In genomic region chr7:46943996-46944395, GRCh38 we compare ENCODE assay signal across 15 cellular contexts.
A peak's percentile ranks its signal among the peaks of the same experiment; 100 is the strongest.
DNase-seq lines count a peak whose midpoint lies in the region; ATAC-seq and TF ChIP-seq lines count a peak whose summit lies in the region.
"Had no signal": no experiment of that assay in that cellular context is flagged by ENCODE, and none has a peak within 500 bp of the region (broad histone marks: within the 10 kb centered on the region; RNA-seq: fewer than 3 reads in every experiment).

No MANE protein-coding gene starts in this region.

- intact Hi-C loops in left ventricle myocardium superior (cut with micrococcal nuclease) = no loop called here

- no peaks in the 10 kb centered on the region for H4K20me1 ChIP-seq in osteoblast (ENCODE audit: insufficient read depth, low read length)

- H2AFZ ChIP-seq in osteoblast (ENCODE audit: low read length) = peak overlapping the region; percentile 79

- H3K4me3 ChIP-seq in osteoblast (ENCODE audit: insufficient read depth, low read length) = no peak overlapping the region
- H3K4me3 ChIP-seq: A549, HAP-1 had no signal

- in situ Hi-C loops in G401 (cut with HindIII; ENCODE audit: low sequenced_read_pairs) = no loop called here

- no peak overlapping the region for H3K27ac ChIP-seq in osteoblast (ENCODE audit: low read depth, low read length)
- H3K27ac ChIP-seq: A549, C4-2B had no signal

- H3K36me3 ChIP-seq in osteoblast (ENCODE audit: insufficient read depth, low read length) = no peaks in the 10 kb centered on the region
- H3K36me3 ChIP-seq: BE2C, HAP-1 had no signal

- H3K4me1 ChIP-seq in osteoblast (ENCODE audit: insufficient read depth, low read length) = peaks cover 13% of the 10 kb centered on the region
- H3K4me1 ChIP-seq: HAP-1 had no signal

- H3K79me2 ChIP-seq in osteoblast (ENCODE audit: insufficient read depth, low read length) = no peaks in the 10 kb centered on the region

- no peak overlapping the region for H3K4me2 ChIP-seq in osteoblast (ENCODE audit: insufficient read depth, low read length)
- H3K4me2 ChIP-seq: A549 had no signal

- peak; percentile 88 for ATAC-seq in left ventricle myocardium superior
- no peak for ATAC-seq in GM18861 (IDR thresholded peaks at IDR 0.05; ENCODE audit: unreplicated experiment)
- ATAC-seq in left lobe of liver = no peak
- ATAC-seq: A549 had no signal

- H3K27me3 ChIP-seq in osteoblast (ENCODE audit: insufficient read depth, low read length) = no peaks in the 10 kb centered on the region
- H3K27me3 ChIP-seq: BE2C had no signal

- no peak for TF ChIP-seq CTCF in osteoblast (IDR thresholded peaks at IDR 0.05; ENCODE audit: extremely low read depth, low read depth, low read length)

- DNase-seq in G401 (ENCODE audit: low spot score) = peak; percentile 73
- DNase-seq in cerebellar cortex (ENCODE audit: low spot score) = peak; percentile 62
- no peak for DNase-seq in left ventricle myocardium superior
- no peak for DNase-seq in osteoblast (ENCODE audit: insufficient read length, low spot score, missing footprints)
- DNase-seq in stimulated activated CD4-positive, alpha-beta T cell treated with anti-CD3 and anti-CD28 coated beads, Interleukin-4, amount 100 ng/mL, for 1 hour = no peak
- DNase-seq in NCI-H1105 treated with DMSO at 0.1 percent for 48 hours (lab: John Stamatoyannopoulos, UW) = no peak
- no peak for DNase-seq in left lobe of liver (ENCODE audit: low spot score)
- DNase-seq: BE2C; CD4-positive, alpha-beta memory T cell; DMS79; GOT3 had no signal

- H3K9me3 ChIP-seq in osteoblast (ENCODE audit: low read depth, low read length) = no peaks in the 10 kb centered on the region
- H3K9me3 ChIP-seq: A549, BE2C, HAP-1 had no signal

Comparison
In these comparisons a context has a peak if more than half of its experiments do, and no peak if none do; other contexts are left out.
1. DNase-seq: peak in G401 (single experiment) and cerebellar cortex (single experiment); none in left ventricle myocardium superior (single experiment), osteoblast (single experiment), stimulated activated CD4-positive, alpha-beta T cell treated with anti-CD3 and anti-CD28 coated beads, Interleukin-4, amount 100 ng/mL, for 1 hour (single experiment), NCI-H1105 treated with DMSO at 0.1 percent for 48 hours (single experiment) and left lobe of liver (single experiment).